In genomic region chr12:127363392-127363791, GRCh38 we compare ENCODE assay signal across 1 cellular context.
TF ChIP-seq lines count a peak whose summit lies in the region.

No MANE protein-coding gene starts in this region.

TF ChIP-seq in GM23338, 12 proteins besides CTCF, POLR2A, EP300 and RAD21 (continued from another document):
- no peak for TF ChIP-seq ETS1 (IDR thresholded peaks at IDR 0.05)
- TF ChIP-seq CREB1 (CRISPR knock-in tag; IDR thresholded peaks at IDR 0.05; ENCODE audit: low read depth), result no peak
- no peak for TF ChIP-seq ZNF114 (CRISPR knock-in tag; IDR thresholded peaks at IDR 0.05)
- TF ChIP-seq POLR2AphosphoS5 (IDR thresholded peaks at IDR 0.05; ENCODE audit: low read depth), result no peak
- no peak for TF ChIP-seq JUNB (IDR thresholded peaks at IDR 0.05; ENCODE audit: unreplicated experiment)
- no peak for TF ChIP-seq EZH2phosphoT487 (IDR thresholded peaks at IDR 0.05; ENCODE audit: unreplicated experiment)
- no peak for TF ChIP-seq NANOG (IDR thresholded peaks at IDR 0.05; ENCODE audit: borderline replicate concordance)
- no peak for TF ChIP-seq EZH2 (IDR thresholded peaks at IDR 0.05; ENCODE audit: low read depth, unreplicated experiment)
